In genomic region chr11:18524248-18524647, GRCh38 we compare ENCODE assay signal across 1 cellular context.
TF ChIP-seq lines count a peak whose summit lies in the region.

No MANE protein-coding gene starts in this region.

TF ChIP-seq in HepG2, 621 proteins besides CTCF, POLR2A, EP300 and RAD21 (continued from another document and continues in another):
- TF ChIP-seq, protein P1, sequence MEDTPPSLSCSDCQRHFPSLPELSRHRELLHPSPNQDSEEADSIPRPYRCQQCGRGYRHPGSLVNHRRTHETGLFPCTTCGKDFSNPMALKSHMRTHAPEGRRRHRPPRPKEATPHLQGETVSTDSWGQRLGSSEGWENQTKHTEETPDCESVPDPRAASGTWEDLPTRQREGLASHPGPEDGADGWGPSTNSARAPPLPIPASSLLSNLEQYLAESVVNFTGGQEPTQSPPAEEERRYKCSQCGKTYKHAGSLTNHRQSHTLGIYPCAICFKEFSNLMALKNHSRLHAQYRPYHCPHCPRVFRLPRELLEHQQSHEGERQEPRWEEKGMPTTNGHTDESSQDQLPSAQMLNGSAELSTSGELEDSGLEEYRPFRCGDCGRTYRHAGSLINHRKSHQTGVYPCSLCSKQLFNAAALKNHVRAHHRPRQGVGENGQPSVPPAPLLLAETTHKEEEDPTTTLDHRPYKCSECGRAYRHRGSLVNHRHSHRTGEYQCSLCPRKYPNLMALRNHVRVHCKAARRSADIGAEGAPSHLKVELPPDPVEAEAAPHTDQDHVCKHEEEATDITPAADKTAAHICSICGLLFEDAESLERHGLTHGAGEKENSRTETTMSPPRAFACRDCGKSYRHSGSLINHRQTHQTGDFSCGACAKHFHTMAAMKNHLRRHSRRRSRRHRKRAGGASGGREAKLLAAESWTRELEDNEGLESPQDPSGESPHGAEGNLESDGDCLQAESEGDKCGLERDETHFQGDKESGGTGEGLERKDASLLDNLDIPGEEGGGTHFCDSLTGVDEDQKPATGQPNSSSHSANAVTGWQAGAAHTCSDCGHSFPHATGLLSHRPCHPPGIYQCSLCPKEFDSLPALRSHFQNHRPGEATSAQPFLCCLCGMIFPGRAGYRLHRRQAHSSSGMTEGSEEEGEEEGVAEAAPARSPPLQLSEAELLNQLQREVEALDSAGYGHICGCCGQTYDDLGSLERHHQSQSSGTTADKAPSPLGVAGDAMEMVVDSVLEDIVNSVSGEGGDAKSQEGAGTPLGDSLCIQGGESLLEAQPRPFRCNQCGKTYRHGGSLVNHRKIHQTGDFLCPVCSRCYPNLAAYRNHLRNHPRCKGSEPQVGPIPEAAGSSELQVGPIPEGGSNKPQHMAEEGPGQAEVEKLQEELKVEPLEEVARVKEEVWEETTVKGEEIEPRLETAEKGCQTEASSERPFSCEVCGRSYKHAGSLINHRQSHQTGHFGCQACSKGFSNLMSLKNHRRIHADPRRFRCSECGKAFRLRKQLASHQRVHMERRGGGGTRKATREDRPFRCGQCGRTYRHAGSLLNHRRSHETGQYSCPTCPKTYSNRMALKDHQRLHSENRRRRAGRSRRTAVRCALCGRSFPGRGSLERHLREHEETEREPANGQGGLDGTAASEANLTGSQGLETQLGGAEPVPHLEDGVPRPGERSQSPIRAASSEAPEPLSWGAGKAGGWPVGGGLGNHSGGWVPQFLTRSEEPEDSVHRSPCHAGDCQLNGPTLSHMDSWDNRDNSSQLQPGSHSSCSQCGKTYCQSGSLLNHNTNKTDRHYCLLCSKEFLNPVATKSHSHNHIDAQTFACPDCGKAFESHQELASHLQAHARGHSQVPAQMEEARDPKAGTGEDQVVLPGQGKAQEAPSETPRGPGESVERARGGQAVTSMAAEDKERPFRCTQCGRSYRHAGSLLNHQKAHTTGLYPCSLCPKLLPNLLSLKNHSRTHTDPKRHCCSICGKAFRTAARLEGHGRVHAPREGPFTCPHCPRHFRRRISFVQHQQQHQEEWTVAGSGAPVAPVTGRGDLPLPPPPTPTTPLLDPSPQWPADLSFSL (CRISPR knock-in tag; IDR thresholded peaks at IDR 0.05) = no peak
- no peak for TF ChIP-seq ZNF788 (CRISPR knock-in tag; IDR thresholded peaks at IDR 0.05; ENCODE audit: borderline replicate concordance)
- TF ChIP-seq NFKB2 (CRISPR knock-in tag; IDR thresholded peaks at IDR 0.05; ENCODE audit: borderline replicate concordance) = no peak
- TF ChIP-seq ZFYVE20 (CRISPR knock-in tag; IDR thresholded peaks at IDR 0.05; ENCODE audit: borderline replicate concordance, low read depth) = no peak
- no peak for TF ChIP-seq GATAD1 (CRISPR knock-in tag; IDR thresholded peaks at IDR 0.05)
- no peak for TF ChIP-seq ZNF776 (CRISPR knock-in tag; IDR thresholded peaks at IDR 0.05)
- no peak for TF ChIP-seq ATF7 (IDR thresholded peaks at IDR 0.05)
- no peak for TF ChIP-seq ATF7 (CRISPR knock-in tag; IDR thresholded peaks at IDR 0.05)
- no peak for TF ChIP-seq DNMT1 (CRISPR knock-in tag; IDR thresholded peaks at IDR 0.05)
- TF ChIP-seq, protein P2, sequence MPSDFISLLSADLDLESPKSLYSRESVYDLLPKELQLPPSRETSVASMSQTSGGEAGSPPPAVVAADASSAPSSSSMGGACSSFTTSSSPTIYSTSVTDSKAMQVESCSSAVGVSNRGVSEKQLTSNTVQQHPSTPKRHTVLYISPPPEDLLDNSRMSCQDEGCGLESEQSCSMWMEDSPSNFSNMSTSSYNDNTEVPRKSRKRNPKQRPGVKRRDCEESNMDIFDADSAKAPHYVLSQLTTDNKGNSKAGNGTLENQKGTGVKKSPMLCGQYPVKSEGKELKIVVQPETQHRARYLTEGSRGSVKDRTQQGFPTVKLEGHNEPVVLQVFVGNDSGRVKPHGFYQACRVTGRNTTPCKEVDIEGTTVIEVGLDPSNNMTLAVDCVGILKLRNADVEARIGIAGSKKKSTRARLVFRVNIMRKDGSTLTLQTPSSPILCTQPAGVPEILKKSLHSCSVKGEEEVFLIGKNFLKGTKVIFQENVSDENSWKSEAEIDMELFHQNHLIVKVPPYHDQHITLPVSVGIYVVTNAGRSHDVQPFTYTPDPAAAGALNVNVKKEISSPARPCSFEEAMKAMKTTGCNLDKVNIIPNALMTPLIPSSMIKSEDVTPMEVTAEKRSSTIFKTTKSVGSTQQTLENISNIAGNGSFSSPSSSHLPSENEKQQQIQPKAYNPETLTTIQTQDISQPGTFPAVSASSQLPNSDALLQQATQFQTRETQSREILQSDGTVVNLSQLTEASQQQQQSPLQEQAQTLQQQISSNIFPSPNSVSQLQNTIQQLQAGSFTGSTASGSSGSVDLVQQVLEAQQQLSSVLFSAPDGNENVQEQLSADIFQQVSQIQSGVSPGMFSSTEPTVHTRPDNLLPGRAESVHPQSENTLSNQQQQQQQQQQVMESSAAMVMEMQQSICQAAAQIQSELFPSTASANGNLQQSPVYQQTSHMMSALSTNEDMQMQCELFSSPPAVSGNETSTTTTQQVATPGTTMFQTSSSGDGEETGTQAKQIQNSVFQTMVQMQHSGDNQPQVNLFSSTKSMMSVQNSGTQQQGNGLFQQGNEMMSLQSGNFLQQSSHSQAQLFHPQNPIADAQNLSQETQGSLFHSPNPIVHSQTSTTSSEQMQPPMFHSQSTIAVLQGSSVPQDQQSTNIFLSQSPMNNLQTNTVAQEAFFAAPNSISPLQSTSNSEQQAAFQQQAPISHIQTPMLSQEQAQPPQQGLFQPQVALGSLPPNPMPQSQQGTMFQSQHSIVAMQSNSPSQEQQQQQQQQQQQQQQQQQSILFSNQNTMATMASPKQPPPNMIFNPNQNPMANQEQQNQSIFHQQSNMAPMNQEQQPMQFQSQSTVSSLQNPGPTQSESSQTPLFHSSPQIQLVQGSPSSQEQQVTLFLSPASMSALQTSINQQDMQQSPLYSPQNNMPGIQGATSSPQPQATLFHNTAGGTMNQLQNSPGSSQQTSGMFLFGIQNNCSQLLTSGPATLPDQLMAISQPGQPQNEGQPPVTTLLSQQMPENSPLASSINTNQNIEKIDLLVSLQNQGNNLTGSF (CRISPR knock-in tag; IDR thresholded peaks at IDR 0.05) = no peak
- TF ChIP-seq, protein P3, sequence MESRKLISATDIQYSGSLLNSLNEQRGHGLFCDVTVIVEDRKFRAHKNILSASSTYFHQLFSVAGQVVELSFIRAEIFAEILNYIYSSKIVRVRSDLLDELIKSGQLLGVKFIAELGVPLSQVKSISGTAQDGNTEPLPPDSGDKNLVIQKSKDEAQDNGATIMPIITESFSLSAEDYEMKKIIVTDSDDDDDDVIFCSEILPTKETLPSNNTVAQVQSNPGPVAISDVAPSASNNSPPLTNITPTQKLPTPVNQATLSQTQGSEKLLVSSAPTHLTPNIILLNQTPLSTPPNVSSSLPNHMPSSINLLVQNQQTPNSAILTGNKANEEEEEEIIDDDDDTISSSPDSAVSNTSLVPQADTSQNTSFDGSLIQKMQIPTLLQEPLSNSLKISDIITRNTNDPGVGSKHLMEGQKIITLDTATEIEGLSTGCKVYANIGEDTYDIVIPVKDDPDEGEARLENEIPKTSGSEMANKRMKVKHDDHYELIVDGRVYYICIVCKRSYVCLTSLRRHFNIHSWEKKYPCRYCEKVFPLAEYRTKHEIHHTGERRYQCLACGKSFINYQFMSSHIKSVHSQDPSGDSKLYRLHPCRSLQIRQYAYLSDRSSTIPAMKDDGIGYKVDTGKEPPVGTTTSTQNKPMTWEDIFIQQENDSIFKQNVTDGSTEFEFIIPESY (CRISPR knock-in tag; IDR thresholded peaks at IDR 0.05) = no peak
- no peak for TF ChIP-seq ZNF672 (CRISPR knock-in tag; IDR thresholded peaks at IDR 0.05)
- TF ChIP-seq ZNF616 (CRISPR knock-in tag; IDR thresholded peaks at IDR 0.05; ENCODE audit: low read depth) = no peak
- 0 out of 2 replicates have a peak, but pooled peaks have one; percentile 31 for TF ChIP-seq ZBTB25 (CRISPR knock-in tag; IDR thresholded peaks at IDR 0.05)
- no peak for TF ChIP-seq TBP (CRISPR knock-in tag; IDR thresholded peaks at IDR 0.05)
- no peak for TF ChIP-seq SNAI1 (CRISPR knock-in tag; IDR thresholded peaks at IDR 0.05; ENCODE audit: borderline replicate concordance)
- TF ChIP-seq FOSL1 (CRISPR knock-in tag; IDR thresholded peaks at IDR 0.05; ENCODE audit: borderline replicate concordance) = no peak
- no peak for TF ChIP-seq ZNF235 (CRISPR knock-in tag; IDR thresholded peaks at IDR 0.05; ENCODE audit: borderline replicate concordance)
- no peak for TF ChIP-seq ZNF580 (CRISPR knock-in tag; IDR thresholded peaks at IDR 0.05; ENCODE audit: borderline replicate concordance, low read depth)
- no peak for TF ChIP-seq GLI4 (CRISPR knock-in tag; IDR thresholded peaks at IDR 0.05; ENCODE audit: borderline replicate concordance)
- TF ChIP-seq MBNL3 (CRISPR knock-in tag; conservative IDR thresholded peaks at IDR 0.05) = no peak
- TF ChIP-seq KMT2A (CRISPR knock-in tag; IDR thresholded peaks at IDR 0.05) = no peak
- TF ChIP-seq, protein P4, sequence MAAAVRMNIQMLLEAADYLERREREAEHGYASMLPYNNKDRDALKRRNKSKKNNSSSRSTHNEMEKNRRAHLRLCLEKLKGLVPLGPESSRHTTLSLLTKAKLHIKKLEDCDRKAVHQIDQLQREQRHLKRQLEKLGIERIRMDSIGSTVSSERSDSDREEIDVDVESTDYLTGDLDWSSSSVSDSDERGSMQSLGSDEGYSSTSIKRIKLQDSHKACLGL (CRISPR knock-in tag; IDR thresholded peaks at IDR 0.05) = no peak
- TF ChIP-seq ZFP82 (CRISPR knock-in tag; IDR thresholded peaks at IDR 0.05; ENCODE audit: borderline replicate concordance) = no peak
- no peak for TF ChIP-seq TRIM24 (CRISPR knock-in tag; IDR thresholded peaks at IDR 0.05)
- no peak for TF ChIP-seq SMARCE1 (IDR thresholded peaks at IDR 0.05; ENCODE audit: borderline replicate concordance)
- no peak for TF ChIP-seq TAF15 (IDR thresholded peaks at IDR 0.05; ENCODE audit: low read depth, low read length, poor library complexity, severe bottlenecking)
- TF ChIP-seq, protein P5, sequence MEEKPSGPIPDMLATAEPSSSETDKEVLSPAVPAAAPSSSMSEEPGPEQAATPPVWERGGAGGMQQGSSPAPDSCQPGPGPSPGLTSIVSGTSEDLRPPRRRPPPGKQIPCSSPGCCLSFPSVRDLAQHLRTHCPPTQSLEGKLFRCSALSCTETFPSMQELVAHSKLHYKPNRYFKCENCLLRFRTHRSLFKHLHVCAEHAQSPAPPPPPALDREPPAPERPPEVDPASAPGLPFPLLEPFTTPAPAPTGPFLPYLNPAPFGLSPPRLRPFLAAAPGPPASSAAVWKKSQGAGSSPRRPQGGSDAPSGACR (CRISPR knock-in tag; IDR thresholded peaks at IDR 0.05) = no peak
- no peak for TF ChIP-seq SMAD9 (CRISPR knock-in tag; IDR thresholded peaks at IDR 0.05)
- no peak for TF ChIP-seq E2F5 (CRISPR knock-in tag; conservative IDR thresholded peaks at IDR 0.05)
